ENCODE assay signal across 3 cellular contexts in the genomic region with DNA sequence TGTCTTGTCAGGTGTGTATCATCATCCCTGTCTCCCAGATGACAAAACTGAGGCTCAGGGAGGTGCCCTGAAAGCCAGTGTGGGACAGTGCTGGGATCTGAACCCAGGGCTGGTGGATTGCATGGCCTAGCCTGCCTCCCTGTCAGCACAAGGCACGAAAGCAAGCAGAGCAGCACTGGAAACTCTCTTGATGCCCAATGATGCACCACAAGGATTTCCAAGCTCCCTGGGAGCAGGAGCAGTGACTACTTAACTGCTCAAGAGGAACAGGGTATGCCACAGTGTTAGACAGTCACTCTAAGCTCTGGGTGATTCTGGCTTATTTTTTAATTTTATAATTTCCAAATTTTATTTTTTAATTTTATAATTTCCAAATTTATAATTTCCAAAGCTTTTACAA.
TF ChIP-seq lines count a peak whose summit lies in the region.

No MANE protein-coding gene starts in this region.

TF ChIP-seq in liver, 16 proteins besides CTCF, POLR2A, EP300 and RAD21:
- TF ChIP-seq ATF3 (IDR thresholded peaks at IDR 0.05) (no peak), HNF4G (IDR thresholded peaks at IDR 0.05) (no peak), FOXA2 (IDR thresholded peaks at IDR 0.05) (no peak), HNF4A (conservative IDR thresholded peaks at IDR 0.05) (no peak), ZBTB33 (IDR thresholded peaks at IDR 0.05) (no peak), YY1 (IDR thresholded peaks at IDR 0.05) (no peak), MAX (IDR thresholded peaks at IDR 0.05) (no peak), TAF1 (conservative IDR thresholded peaks at IDR 0.05) (no peak), SP1 (IDR thresholded peaks at IDR 0.05) (no peak), NR2F2 (IDR thresholded peaks at IDR 0.05) (no peak)
- TF ChIP-seq, protein P1, sequence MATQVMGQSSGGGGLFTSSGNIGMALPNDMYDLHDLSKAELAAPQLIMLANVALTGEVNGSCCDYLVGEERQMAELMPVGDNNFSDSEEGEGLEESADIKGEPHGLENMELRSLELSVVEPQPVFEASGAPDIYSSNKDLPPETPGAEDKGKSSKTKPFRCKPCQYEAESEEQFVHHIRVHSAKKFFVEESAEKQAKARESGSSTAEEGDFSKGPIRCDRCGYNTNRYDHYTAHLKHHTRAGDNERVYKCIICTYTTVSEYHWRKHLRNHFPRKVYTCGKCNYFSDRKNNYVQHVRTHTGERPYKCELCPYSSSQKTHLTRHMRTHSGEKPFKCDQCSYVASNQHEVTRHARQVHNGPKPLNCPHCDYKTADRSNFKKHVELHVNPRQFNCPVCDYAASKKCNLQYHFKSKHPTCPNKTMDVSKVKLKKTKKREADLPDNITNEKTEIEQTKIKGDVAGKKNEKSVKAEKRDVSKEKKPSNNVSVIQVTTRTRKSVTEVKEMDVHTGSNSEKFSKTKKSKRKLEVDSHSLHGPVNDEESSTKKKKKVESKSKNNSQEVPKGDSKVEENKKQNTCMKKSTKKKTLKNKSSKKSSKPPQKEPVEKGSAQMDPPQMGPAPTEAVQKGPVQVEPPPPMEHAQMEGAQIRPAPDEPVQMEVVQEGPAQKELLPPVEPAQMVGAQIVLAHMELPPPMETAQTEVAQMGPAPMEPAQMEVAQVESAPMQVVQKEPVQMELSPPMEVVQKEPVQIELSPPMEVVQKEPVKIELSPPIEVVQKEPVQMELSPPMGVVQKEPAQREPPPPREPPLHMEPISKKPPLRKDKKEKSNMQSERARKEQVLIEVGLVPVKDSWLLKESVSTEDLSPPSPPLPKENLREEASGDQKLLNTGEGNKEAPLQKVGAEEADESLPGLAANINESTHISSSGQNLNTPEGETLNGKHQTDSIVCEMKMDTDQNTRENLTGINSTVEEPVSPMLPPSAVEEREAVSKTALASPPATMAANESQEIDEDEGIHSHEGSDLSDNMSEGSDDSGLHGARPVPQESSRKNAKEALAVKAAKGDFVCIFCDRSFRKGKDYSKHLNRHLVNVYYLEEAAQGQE (IDR thresholded peaks at IDR 0.05), result no peak

TF ChIP-seq in HepG2, 621 proteins besides CTCF, POLR2A, EP300 and RAD21:
- TF ChIP-seq, protein P2, sequence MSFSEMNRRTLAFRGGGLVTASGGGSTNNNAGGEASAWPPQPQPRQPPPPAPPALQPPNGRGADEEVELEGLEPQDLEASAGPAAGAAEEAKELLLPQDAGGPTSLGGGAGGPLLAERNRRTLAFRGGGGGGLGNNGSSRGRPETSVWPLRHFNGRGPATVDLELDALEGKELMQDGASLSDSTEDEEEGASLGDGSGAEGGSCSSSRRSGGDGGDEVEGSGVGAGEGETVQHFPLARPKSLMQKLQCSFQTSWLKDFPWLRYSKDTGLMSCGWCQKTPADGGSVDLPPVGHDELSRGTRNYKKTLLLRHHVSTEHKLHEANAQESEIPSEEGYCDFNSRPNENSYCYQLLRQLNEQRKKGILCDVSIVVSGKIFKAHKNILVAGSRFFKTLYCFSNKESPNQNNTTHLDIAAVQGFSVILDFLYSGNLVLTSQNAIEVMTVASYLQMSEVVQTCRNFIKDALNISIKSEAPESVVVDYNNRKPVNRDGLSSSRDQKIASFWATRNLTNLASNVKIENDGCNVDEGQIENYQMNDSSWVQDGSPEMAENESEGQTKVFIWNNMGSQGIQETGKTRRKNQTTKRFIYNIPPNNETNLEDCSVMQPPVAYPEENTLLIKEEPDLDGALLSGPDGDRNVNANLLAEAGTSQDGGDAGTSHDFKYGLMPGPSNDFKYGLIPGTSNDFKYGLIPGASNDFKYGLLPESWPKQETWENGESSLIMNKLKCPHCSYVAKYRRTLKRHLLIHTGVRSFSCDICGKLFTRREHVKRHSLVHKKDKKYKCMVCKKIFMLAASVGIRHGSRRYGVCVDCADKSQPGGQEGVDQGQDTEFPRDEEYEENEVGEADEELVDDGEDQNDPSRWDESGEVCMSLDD (CRISPR knock-in tag; IDR thresholded peaks at IDR 0.05; ENCODE audit: borderline replicate concordance), result no peak
- no peak for TF ChIP-seq ZNF674 (CRISPR knock-in tag; IDR thresholded peaks at IDR 0.05; ENCODE audit: low read depth)
- no peak for TF ChIP-seq HOXA5 (CRISPR knock-in tag; IDR thresholded peaks at IDR 0.05)
- no peak for TF ChIP-seq ZNF101 (CRISPR knock-in tag; IDR thresholded peaks at IDR 0.05; ENCODE audit: borderline replicate concordance, low read depth)
- no peak for TF ChIP-seq HMG20B (CRISPR knock-in tag; conservative IDR thresholded peaks at IDR 0.05)
- TF ChIP-seq EHMT2 (IDR thresholded peaks at IDR 0.05; ENCODE audit: borderline replicate concordance, low read depth, low read length), result no peak
- no peak for TF ChIP-seq ESRRA (CRISPR knock-in tag; IDR thresholded peaks at IDR 0.05; ENCODE audit: low read depth)
- TF ChIP-seq ZNF788 (CRISPR knock-in tag; IDR thresholded peaks at IDR 0.05; ENCODE audit: borderline replicate concordance), result no peak
- no peak for TF ChIP-seq SOX13 (IDR thresholded peaks at IDR 0.05)
- no peak for TF ChIP-seq SOX13 (CRISPR knock-in tag; conservative IDR thresholded peaks at IDR 0.05 in 1 of 2, IDR thresholded peaks at IDR 0.05 in 1 of 2)
- no peak for TF ChIP-seq PREB (CRISPR knock-in tag; IDR thresholded peaks at IDR 0.05)
- no peak for TF ChIP-seq ERF (CRISPR knock-in tag; IDR thresholded peaks at IDR 0.05)
- TF ChIP-seq ZNF496 (CRISPR knock-in tag; IDR thresholded peaks at IDR 0.05; ENCODE audit: insufficient replicate concordance), result no peak
- no peak for TF ChIP-seq ZNF589 (CRISPR knock-in tag; conservative IDR thresholded peaks at IDR 0.05)
- TF ChIP-seq DNMT3B (CRISPR knock-in tag; conservative IDR thresholded peaks at IDR 0.05), result no peak
- no peak for TF ChIP-seq ONECUT2 (CRISPR knock-in tag; IDR thresholded peaks at IDR 0.05)
- TF ChIP-seq ZNF549 (CRISPR knock-in tag; IDR thresholded peaks at IDR 0.05), result no peak
- TF ChIP-seq ZNF44 (CRISPR knock-in tag; IDR thresholded peaks at IDR 0.05), result no peak
- TF ChIP-seq CEBPG (CRISPR knock-in tag; IDR thresholded peaks at IDR 0.05), result no peak
- no peak for TF ChIP-seq ZNF891 (CRISPR knock-in tag; IDR thresholded peaks at IDR 0.05)

TF ChIP-seq in K562, 482 proteins besides CTCF, POLR2A, EP300 and RAD21:
- TF ChIP-seq ZBTB26 (CRISPR knock-in tag; IDR thresholded peaks at IDR 0.05) (no peak), MTA1 (IDR thresholded peaks at IDR 0.05; ENCODE audit: borderline replicate concordance) (no peak), KDM2B (CRISPR knock-in tag; IDR thresholded peaks at IDR 0.05) (no peak), ZNF318 (IDR thresholded peaks at IDR 0.05; ENCODE audit: borderline replicate concordance in 1 of 2, low read depth in 1 of 2) (no peak), MAFF (IDR thresholded peaks at IDR 0.05; ENCODE audit: low read length) (no peak), ARID3B (CRISPR knock-in tag; IDR thresholded peaks at IDR 0.05; ENCODE audit: borderline replicate concordance) (no peak), ZFP30 (CRISPR knock-in tag; IDR thresholded peaks at IDR 0.05; ENCODE audit: borderline replicate concordance) (no peak), BDP1 (IDR thresholded peaks at IDR 0.05; ENCODE audit: insufficient read depth, insufficient read length) (no peak), THAP12 (CRISPR knock-in tag; IDR thresholded peaks at IDR 0.05) (no peak), TCF7L2 (IDR thresholded peaks at IDR 0.05; ENCODE audit: low read depth, low read length) (no peak)
